13 cellular contexts compared by ENCODE assay signal in genomic region chr1:184621262-184621661, GRCh38.
DNase-seq lines count a peak whose midpoint lies in the region; ATAC-seq and TF ChIP-seq lines count a peak whose summit lies in the region.
"Had no signal": no experiment of that assay in that cellular context is flagged by ENCODE, and none has a peak within 500 bp of the region (broad histone marks: within the 10 kb centered on the region; RNA-seq: fewer than 3 reads in every experiment).

No MANE protein-coding gene starts in this region.

- H3K27me3 ChIP-seq in stomach: no peaks in the 10 kb centered on the region
- H3K27me3 ChIP-seq: cardiac muscle cell had no signal

- no peak for TF ChIP-seq POLR2A in stomach (IDR thresholded peaks at IDR 0.05)

- ATAC-seq in GM21447 (IDR thresholded peaks at IDR 0.05; ENCODE audit: unreplicated experiment): no peak
- ATAC-seq: activated T-cell treated with anti-CD3 and anti-CD28 coated beads, Interleukin-2, amount 50 U/mL, for 4 hours; CD8-positive, alpha-beta T cell; stimulated activated naive CD8-positive, alpha-beta T cell treated with anti-CD3 and anti-CD28 coated beads, Interleukin-15, Interleukin-2, amounts not matched to agents 100 U/mL and 50 U/mL, for 24 hours had no signal

- H3K4me3 ChIP-seq in stomach: no peak overlapping the region
- H3K4me3 ChIP-seq: cardiac muscle cell had no signal

- no peak for TF ChIP-seq CTCF in stomach (IDR thresholded peaks at IDR 0.05)

- peak; percentile 32 for TF ChIP-seq EP300 in stomach (IDR thresholded peaks at IDR 0.05)

- peaks cover 0 to 4% (median 0%) of the 10 kb centered on the region in 4 donors for H3K36me3 ChIP-seq in stomach
- H3K36me3 ChIP-seq: cardiac muscle cell had no signal

- 47 to 55% (median 48%) methylated on average over 5 of the region's 5 CpGs for WGBS in stomach, 5 donors

- intact Hi-C loops in stomach (cut with DNase I; ENCODE audit: low total_unique reads): no loop called here

- DNase-seq in GM04503 (ENCODE audit: low read depth) (peak; percentile 16), cerebellar cortex (ENCODE audit: low spot score) (peak; percentile 39), iris pigment epithelial cell (ENCODE audit: low read depth) (peak; percentile 79), stomach (no peak), NCI-H187 treated with DMSO at 0.1 percent for 48 hours (lab: John Stamatoyannopoulos, UW) (no peak), T-helper 2 cell (no peak), glomerular visceral epithelial cell (ENCODE audit: extremely low spot score) (no peak)
- DNase-seq: activated T-cell treated with anti-CD3 and anti-CD28 coated beads, Interleukin-2, amount 50 U/mL, for 4 hours; CD8-positive, alpha-beta T cell; head of caudate nucleus; stimulated activated naive CD8-positive, alpha-beta T cell treated with anti-CD3 and anti-CD28 coated beads, Interleukin-15, Interleukin-2, amounts not matched to agents 100 U/mL and 50 U/mL, for 24 hours had no signal

- H3K27ac ChIP-seq in stomach: peak overlapping the region in 4 of 5 donors; percentile 82 to 93 (median 84)
- H3K27ac ChIP-seq: cardiac muscle cell had no signal

- H3K4me1 ChIP-seq in stomach: peaks cover 15 to 56% (median 40%) of the 10 kb centered on the region in 4 donors

- H3K9me3 ChIP-seq in stomach: no peaks in the 10 kb centered on the region

Comparison
In these comparisons a context has a peak if more than half of its experiments do, and no peak if none do; other contexts are left out.
1. DNase-seq: peak in GM04503 (single experiment), cerebellar cortex (single experiment) and iris pigment epithelial cell (single experiment); none in stomach (single experiment), NCI-H187 treated with DMSO at 0.1 percent for 48 hours (single experiment), T-helper 2 cell (0 of 5) and glomerular visceral epithelial cell (single experiment).